35 cellular contexts compared by ENCODE assay signal in the genomic region with DNA sequence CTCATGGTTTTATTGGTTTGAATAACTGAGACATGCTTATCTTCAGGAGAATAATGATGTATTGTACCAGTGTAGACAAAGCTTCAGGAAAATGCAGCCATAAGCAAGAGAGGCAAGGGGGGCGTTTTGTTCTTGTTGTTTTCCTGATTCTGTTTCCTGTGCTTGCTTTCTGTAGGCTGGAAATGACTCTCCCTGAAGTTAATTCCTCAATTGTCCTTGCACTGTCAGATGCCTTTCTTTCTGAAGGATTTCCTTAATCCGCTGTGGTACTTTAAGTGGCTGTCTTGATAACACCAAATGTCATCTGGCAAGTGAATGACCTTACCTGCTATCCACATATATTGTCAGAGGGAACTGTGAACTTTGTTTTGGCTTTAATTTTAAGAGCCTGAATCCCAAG.
"Had no signal": no experiment of that assay in that cellular context is flagged by ENCODE, and none has a peak within 500 bp of the region (broad histone marks: within the 10 kb centered on the region; RNA-seq: fewer than 3 reads in every experiment).

No MANE protein-coding gene starts in this region.

- H3K4me1 Mint-ChIP-seq: activated naive CD4-positive, alpha-beta T cell treated with anti-CD3 and anti-CD28 coated beads, Interleukin-2, amount 10 ng/mL, durations not matched to agents 7 days and 5 days; activated naive CD8-positive, alpha-beta T cell treated with anti-CD3 and anti-CD28 coated beads, Interleukin-2, amount 10 ng/mL, durations not matched to agents 7 days and 5 days; stimulated activated effector memory CD8-positive, alpha-beta T cell treated with anti-CD3 and anti-CD28 coated beads, Interleukin-12 subunit alpha, Interleukin-12 subunit beta, amount 100 ng/mL, for 72 hours; stimulated activated naive CD8-positive, alpha-beta T cell treated with anti-CD3 and anti-CD28 coated beads, Interleukin-15, amount 100 ng/mL, for 72 hours had no signal

- H3K36me3 ChIP-seq: ascending aorta, cardiac muscle cell, colonic mucosa, esophagus muscularis mucosa, heart left ventricle, left lung, pancreas, prostate gland, sigmoid colon, uterus had no signal

- FAIRE-seq: pancreas, small intestine, TTC549 had no signal

- H3K9me3 Mint-ChIP-seq: activated naive CD4-positive, alpha-beta T cell treated with anti-CD3 and anti-CD28 coated beads, Interleukin-2, amount 10 ng/mL, durations not matched to agents 7 days and 5 days; activated naive CD8-positive, alpha-beta T cell treated with anti-CD3 and anti-CD28 coated beads, Interleukin-2, amount 10 ng/mL, durations not matched to agents 7 days and 5 days; activated T-cell treated with anti-CD3 and anti-CD28 coated beads, Interleukin-2, amount 50 U/mL, for 24 hours; stimulated activated effector memory CD8-positive, alpha-beta T cell treated with anti-CD3 and anti-CD28 coated beads, Interleukin-12 subunit alpha, Interleukin-12 subunit beta, amount 100 ng/mL, for 72 hours; type B pancreatic cell had no signal

- H3K36me3 Mint-ChIP-seq: activated naive CD4-positive, alpha-beta T cell treated with anti-CD3 and anti-CD28 coated beads, Interleukin-2, amount 10 ng/mL, durations not matched to agents 7 days and 5 days; activated naive CD8-positive, alpha-beta T cell treated with anti-CD3 and anti-CD28 coated beads, Interleukin-2, amount 10 ng/mL, durations not matched to agents 7 days and 5 days; brain; stimulated activated effector memory CD8-positive, alpha-beta T cell treated with anti-CD3 and anti-CD28 coated beads, Interleukin-12 subunit alpha, Interleukin-12 subunit beta, amount 100 ng/mL, for 72 hours; type B pancreatic cell had no signal

- H3K4me3 ChIP-seq: ascending aorta, cardiac muscle cell, colonic mucosa, dorsolateral prefrontal cortex, esophagus muscularis mucosa, heart left ventricle, left lung, lung, pancreas, prostate gland, sigmoid colon, uterus had no signal

- DNase-seq: activated CD4-positive, alpha-beta T cell treated with anti-CD3 and anti-CD28 coated beads for 48 hours; activated CD4-positive, alpha-beta T cell treated with anti-CD3 and anti-CD28 coated beads, Interleukin-2, amount 50 U/mL, for 48 hours; activated CD8-positive, alpha-beta memory T cell treated with anti-CD3 and anti-CD28 coated beads, Interleukin-2, amount 50 U/mL, for 48 hours; activated gamma-delta T cell; activated naive CD4-positive, alpha-beta T cell treated with anti-CD3 and anti-CD28 coated beads, Interleukin-2, amount 10 ng/mL, durations not matched to agents 7 days and 5 days; activated naive CD8-positive, alpha-beta T cell treated with anti-CD3 and anti-CD28 coated beads, Interleukin-2, amount 10 ng/mL, durations not matched to agents 7 days and 5 days; activated T-cell treated with anti-CD3 and anti-CD28 coated beads, Interleukin-2, amount 50 U/mL, for 24 hours; cerebellar nuclear complex; colonic mucosa; dorsolateral prefrontal cortex; foreskin keratinocyte; heart left ventricle; kidney glomerular epithelial cell; left lung; nucleus accumbens; pancreas; retina; sigmoid colon; small intestine; stimulated activated CD4-positive, alpha-beta T cell treated with anti-CD3 and anti-CD28 coated beads, Interleukin-4, amount 100 ng/mL, for 24 hours; stimulated activated naive CD8-positive, alpha-beta T cell treated with anti-CD3 and anti-CD28 coated beads, Interleukin-15, amount 100 ng/mL, for 72 hours; substantia nigra; uterus had no signal

- H3K27me3 ChIP-seq: ascending aorta, cardiac muscle cell, colonic mucosa, esophagus muscularis mucosa, foreskin keratinocyte, heart left ventricle, left lung, pancreas, sigmoid colon, uterus had no signal

- ATAC-seq: activated CD4-positive, CD25-positive, alpha-beta regulatory T cell treated with anti-CD3 and anti-CD28 coated beads, Interleukin-2, amount 50 U/mL, for 24 hours; foreskin keratinocyte; heart left ventricle; left lung; pancreas; stimulated activated effector memory CD8-positive, alpha-beta T cell treated with anti-CD3 and anti-CD28 coated beads, Interleukin-12 subunit alpha, Interleukin-12 subunit beta, amount 100 ng/mL, for 72 hours; stimulated activated naive CD8-positive, alpha-beta T cell treated with anti-CD3 and anti-CD28 coated beads, Interleukin-15, amount 100 ng/mL, for 72 hours had no signal

- H3K9me3 ChIP-seq: ascending aorta, colonic mucosa, esophagus muscularis mucosa, heart left ventricle, left lung, pancreas, prostate gland, sigmoid colon, uterus had no signal

- H3K27ac ChIP-seq: ascending aorta, cardiac muscle cell, colonic mucosa, dorsolateral prefrontal cortex, esophagus muscularis mucosa, foreskin keratinocyte, heart left ventricle, left lung, pancreas, prostate gland, sigmoid colon, uterus, VCaP had no signal

- H3K27ac Mint-ChIP-seq: activated naive CD4-positive, alpha-beta T cell treated with anti-CD3 and anti-CD28 coated beads, Interleukin-2, amount 10 ng/mL, durations not matched to agents 7 days and 5 days; activated naive CD8-positive, alpha-beta T cell treated with anti-CD3 and anti-CD28 coated beads, Interleukin-2, amount 10 ng/mL, durations not matched to agents 7 days and 5 days; activated T-cell treated with anti-CD3 and anti-CD28 coated beads, Interleukin-2, amount 50 U/mL, for 24 hours; nephron; stimulated activated effector memory CD8-positive, alpha-beta T cell treated with anti-CD3 and anti-CD28 coated beads, Interleukin-12 subunit alpha, Interleukin-12 subunit beta, amount 100 ng/mL, for 72 hours; stimulated activated naive CD8-positive, alpha-beta T cell treated with anti-CD3 and anti-CD28 coated beads, Interleukin-15, amount 100 ng/mL, for 72 hours; type B pancreatic cell had no signal

- H3K4me3 Mint-ChIP-seq: activated naive CD4-positive, alpha-beta T cell treated with anti-CD3 and anti-CD28 coated beads, Interleukin-2, amount 10 ng/mL, durations not matched to agents 7 days and 5 days; activated naive CD8-positive, alpha-beta T cell treated with anti-CD3 and anti-CD28 coated beads, Interleukin-2, amount 10 ng/mL, durations not matched to agents 7 days and 5 days; activated T-cell treated with anti-CD3 and anti-CD28 coated beads, Interleukin-2, amount 50 U/mL, for 24 hours; brain; nephron; stimulated activated effector memory CD8-positive, alpha-beta T cell treated with anti-CD3 and anti-CD28 coated beads, Interleukin-12 subunit alpha, Interleukin-12 subunit beta, amount 100 ng/mL, for 72 hours; stimulated activated naive CD8-positive, alpha-beta T cell treated with anti-CD3 and anti-CD28 coated beads, Interleukin-15, amount 100 ng/mL, for 72 hours; type B pancreatic cell had no signal

- H3K27me3 Mint-ChIP-seq: activated naive CD4-positive, alpha-beta T cell treated with anti-CD3 and anti-CD28 coated beads, Interleukin-2, amount 10 ng/mL, durations not matched to agents 7 days and 5 days; activated naive CD8-positive, alpha-beta T cell treated with anti-CD3 and anti-CD28 coated beads, Interleukin-2, amount 10 ng/mL, durations not matched to agents 7 days and 5 days; type B pancreatic cell had no signal

- H3K4me1 ChIP-seq: ascending aorta, colonic mucosa, esophagus muscularis mucosa, foreskin keratinocyte, heart left ventricle, left lung, pancreas, prostate gland, sigmoid colon, uterus had no signal
